In genomic region chr4:21827575-21827974, GRCh38 we compare ENCODE assay signal across 33 cellular contexts.
DNase-seq lines count a peak whose midpoint lies in the region; ATAC-seq and TF ChIP-seq lines count a peak whose summit lies in the region.
"Had no signal": no experiment of that assay in that cellular context is flagged by ENCODE, and none has a peak within 500 bp of the region (broad histone marks: within the 10 kb centered on the region; RNA-seq: fewer than 3 reads in every experiment).

No MANE protein-coding gene starts in this region.

- CTCF ChIA-PET in T-cell (lab: Charles Lee), result no interaction called here

- H3K4me3 ChIP-seq in fibroblast of pulmonary artery (replicated peaks; ENCODE audit: low read depth, low read length) (no peak overlapping the region), psoas muscle (no peak overlapping the region)
- H3K4me3 ChIP-seq: prostate gland, sigmoid colon, suprapubic skin had no signal

- no peaks in the 10 kb centered on the region for H3K4me1 Mint-ChIP-seq in stimulated activated naive B cell treated with anti-CD40 and anti-IgM and Interleukin-4, amounts not matched to agents 10 μg/mL and 1 μg/mL and 100 μg/mL, for 72 hours
- no peaks in the 10 kb centered on the region for H3K4me1 Mint-ChIP-seq in T-cell
- H3K4me1 Mint-ChIP-seq: activated CD4-positive, alpha-beta memory T cell treated with anti-CD3 and anti-CD28 coated beads, Interleukin-2, amount 10 ng/mL, durations not matched to agents 7 days and 5 days; activated naive CD4-positive, alpha-beta T cell treated with anti-CD3 and anti-CD28 coated beads, Interleukin-2, amount 50 U/mL, for 24 hours; activated T-helper 17 cell treated with anti-CD3 and anti-CD28 coated beads, Interleukin-2, amount 50 U/mL, for 72 hours; CD8-positive, alpha-beta memory T cell; IgD-negative memory B cell; immature natural killer cell; naive B cell; T-helper 17 cell had no signal

- no peaks in the 10 kb centered on the region for H3K36me3 ChIP-seq in psoas muscle (ENCODE audit: insufficient read depth in 1 of 2, low read depth in 1 of 2)
- H3K36me3 ChIP-seq: BE2C, neutrophil, prostate gland, sigmoid colon, suprapubic skin had no signal

- no peaks in the 10 kb centered on the region for H3K36me3 Mint-ChIP-seq in stimulated activated naive B cell treated with anti-CD40 and anti-IgM and Interleukin-4, amounts not matched to agents 10 μg/mL and 1 μg/mL and 100 μg/mL, for 72 hours
- H3K36me3 Mint-ChIP-seq in T-cell, result no peaks in the 10 kb centered on the region
- H3K36me3 Mint-ChIP-seq: activated naive CD4-positive, alpha-beta T cell treated with anti-CD3 and anti-CD28 coated beads, Interleukin-2, amount 50 U/mL, for 24 hours; CD8-positive, alpha-beta memory T cell; IgD-negative memory B cell; immature natural killer cell; naive B cell had no signal

- no peaks in the 10 kb centered on the region for H3K27me3 Mint-ChIP-seq in stimulated activated naive B cell treated with anti-CD40 and anti-IgM and Interleukin-4, amounts not matched to agents 10 μg/mL and 1 μg/mL and 100 μg/mL, for 72 hours
- no peaks in the 10 kb centered on the region for H3K27me3 Mint-ChIP-seq in T-cell
- H3K27me3 Mint-ChIP-seq: activated CD4-positive, alpha-beta memory T cell treated with anti-CD3 and anti-CD28 coated beads, Interleukin-2, amount 10 ng/mL, durations not matched to agents 7 days and 5 days; activated T-helper 17 cell treated with anti-CD3 and anti-CD28 coated beads, Interleukin-2, amount 50 U/mL, for 72 hours; CD8-positive, alpha-beta memory T cell; IgD-negative memory B cell; naive B cell; T-helper 17 cell had no signal

- POLR2A ChIA-PET in T-cell (lab: Charles Lee), result no interaction called here

- DNase-seq in H4 (ENCODE audit: low spot score), result peak; percentile 84
- peak; percentile 85 for DNase-seq in amniotic epithelial cell (ENCODE audit: low read depth)
- DNase-seq in fibroblast of pulmonary artery (ENCODE audit: low read depth), result peak; percentile 13
- no peak for DNase-seq in stimulated activated naive B cell treated with anti-CD40 and anti-IgM and Interleukin-4, amounts not matched to agents 10 μg/mL and 1 μg/mL and 100 μg/mL, for 72 hours
- DNase-seq in activated gamma-delta T cell (lab: John Stamatoyannopoulos, UW), result no peak
- no peak for DNase-seq in psoas muscle
- no peak for DNase-seq in T-cell
- DNase-seq: activated CD4-positive, alpha-beta memory T cell treated with anti-CD3 and anti-CD28 coated beads, Interleukin-2, amount 10 ng/mL, durations not matched to agents 7 days and 5 days; activated CD4-positive, alpha-beta T cell treated with anti-CD3 and anti-CD28 coated beads for 1 hour; activated CD8-positive, alpha-beta memory T cell treated with anti-CD3 and anti-CD28 coated beads, Interleukin-2, amount 50 U/mL, for 48 hours; anterior cingulate cortex; BE2C; CD8-positive, alpha-beta memory T cell; DMS 273 treated with DMSO at 0.1 percent for 48 hours; H7; hypothalamus; immature natural killer cell; mesendoderm; naive B cell; NCI-H1105; NCI-H187 treated with DMSO at 0.1 percent for 48 hours; NCI-H526 treated with DMSO at 0.1 percent for 48 hours; sigmoid colon; stimulated activated CD4-positive, alpha-beta T cell treated with anti-CD3 and anti-CD28 coated beads, Interleukin-15, amount 100 ng/mL, for 24 hours; stimulated activated naive CD4-positive, alpha-beta T cell; T-helper 17 cell had no signal

- 74 to 77% (median 75%) methylated on average over 3 of the region's 3 CpGs for whole genome bisulfite sequencing in psoas muscle, 3 donors

- H3K9me3 Mint-ChIP-seq in stimulated activated naive B cell treated with anti-CD40 and anti-IgM and Interleukin-4, amounts not matched to agents 10 μg/mL and 1 μg/mL and 100 μg/mL, for 72 hours, result peaks cover 5 to 8% of the 10 kb centered on the region in 2 donors
- H3K9me3 Mint-ChIP-seq in T-cell, result peaks cover 0 to 8% (median 4%) of the 10 kb centered on the region in 3 donors

- no peaks in the 10 kb centered on the region for H3K4me1 ChIP-seq in psoas muscle
- H3K4me1 ChIP-seq: BE2C, prostate gland, suprapubic skin had no signal

- TF ChIP-seq CTCF in fibroblast of pulmonary artery (IDR thresholded peaks at IDR 0.05; ENCODE audit: low read length, missing control alignments) (no peak), psoas muscle (IDR thresholded peaks at IDR 0.05) (no peak)

- H3K27me3 ChIP-seq in psoas muscle (ENCODE audit: insufficient read depth in 3 of 3, low read length in 2 of 3), result no peaks in the 10 kb centered on the region
- H3K27me3 ChIP-seq: neutrophil, sigmoid colon, suprapubic skin had no signal

- no peak overlapping the region for H3K27ac ChIP-seq in psoas muscle
- H3K27ac ChIP-seq: neutrophil, prostate gland, suprapubic skin had no signal

- intact Hi-C loops in psoas muscle (cut with DNase I), result no loop called here

- no peak for ATAC-seq in stimulated activated naive B cell treated with anti-CD40 and anti-IgM and Interleukin-4, amounts not matched to agents 10 μg/mL and 1 μg/mL and 100 μg/mL, for 72 hours (replicated peaks)
- ATAC-seq in psoas muscle (no peak), T-cell (replicated peaks in 1 of 4) (no peak)
- ATAC-seq: activated T-helper 17 cell treated with anti-CD3 and anti-CD28 coated beads, Interleukin-2, amount 50 U/mL, for 72 hours; left lobe of liver; T-helper 17 cell had no signal

- H3K27ac Mint-ChIP-seq in stimulated activated naive B cell treated with anti-CD40 and anti-IgM and Interleukin-4, amounts not matched to agents 10 μg/mL and 1 μg/mL and 100 μg/mL, for 72 hours, result no peak overlapping the region
- H3K27ac Mint-ChIP-seq in T-cell, result no peak overlapping the region
- H3K27ac Mint-ChIP-seq: activated CD4-positive, alpha-beta memory T cell treated with anti-CD3 and anti-CD28 coated beads, Interleukin-2, amount 10 ng/mL, durations not matched to agents 7 days and 5 days; activated naive CD4-positive, alpha-beta T cell treated with anti-CD3 and anti-CD28 coated beads, Interleukin-2, amount 50 U/mL, for 24 hours; activated T-helper 17 cell treated with anti-CD3 and anti-CD28 coated beads, Interleukin-2, amount 50 U/mL, for 72 hours; CD8-positive, alpha-beta memory T cell; IgD-negative memory B cell; immature natural killer cell; naive B cell; T-helper 17 cell had no signal

- H3K9me3 ChIP-seq in psoas muscle, result no peaks in the 10 kb centered on the region
- H3K9me3 ChIP-seq: BE2C, neutrophil, prostate gland, sigmoid colon, suprapubic skin had no signal

- no peak overlapping the region for H3K4me3 Mint-ChIP-seq in stimulated activated naive B cell treated with anti-CD40 and anti-IgM and Interleukin-4, amounts not matched to agents 10 μg/mL and 1 μg/mL and 100 μg/mL, for 72 hours
- no peak overlapping the region for H3K4me3 Mint-ChIP-seq in T-cell
- H3K4me3 Mint-ChIP-seq: activated CD4-positive, alpha-beta memory T cell treated with anti-CD3 and anti-CD28 coated beads, Interleukin-2, amount 10 ng/mL, durations not matched to agents 7 days and 5 days; activated naive CD4-positive, alpha-beta T cell treated with anti-CD3 and anti-CD28 coated beads, Interleukin-2, amount 50 U/mL, for 24 hours; activated T-helper 17 cell treated with anti-CD3 and anti-CD28 coated beads, Interleukin-2, amount 50 U/mL, for 72 hours; CD8-positive, alpha-beta memory T cell; IgD-negative memory B cell; immature natural killer cell; naive B cell; T-helper 17 cell had no signal

Comparison
In these comparisons a context has a peak if more than half of its experiments do, and no peak if none do; other contexts are left out.
1. DNase-seq: peak in H4 (single experiment), amniotic epithelial cell (single experiment) and fibroblast of pulmonary artery (single experiment); none in stimulated activated naive B cell treated with anti-CD40 and anti-IgM and Interleukin-4, amounts not matched to agents 10 μg/mL and 1 μg/mL and 100 μg/mL, for 72 hours (single experiment), activated gamma-delta T cell (single experiment), psoas muscle (0 of 2) and T-cell (0 of 34).